ENCODE assay signal across 20 cellular contexts in the genomic region with DNA sequence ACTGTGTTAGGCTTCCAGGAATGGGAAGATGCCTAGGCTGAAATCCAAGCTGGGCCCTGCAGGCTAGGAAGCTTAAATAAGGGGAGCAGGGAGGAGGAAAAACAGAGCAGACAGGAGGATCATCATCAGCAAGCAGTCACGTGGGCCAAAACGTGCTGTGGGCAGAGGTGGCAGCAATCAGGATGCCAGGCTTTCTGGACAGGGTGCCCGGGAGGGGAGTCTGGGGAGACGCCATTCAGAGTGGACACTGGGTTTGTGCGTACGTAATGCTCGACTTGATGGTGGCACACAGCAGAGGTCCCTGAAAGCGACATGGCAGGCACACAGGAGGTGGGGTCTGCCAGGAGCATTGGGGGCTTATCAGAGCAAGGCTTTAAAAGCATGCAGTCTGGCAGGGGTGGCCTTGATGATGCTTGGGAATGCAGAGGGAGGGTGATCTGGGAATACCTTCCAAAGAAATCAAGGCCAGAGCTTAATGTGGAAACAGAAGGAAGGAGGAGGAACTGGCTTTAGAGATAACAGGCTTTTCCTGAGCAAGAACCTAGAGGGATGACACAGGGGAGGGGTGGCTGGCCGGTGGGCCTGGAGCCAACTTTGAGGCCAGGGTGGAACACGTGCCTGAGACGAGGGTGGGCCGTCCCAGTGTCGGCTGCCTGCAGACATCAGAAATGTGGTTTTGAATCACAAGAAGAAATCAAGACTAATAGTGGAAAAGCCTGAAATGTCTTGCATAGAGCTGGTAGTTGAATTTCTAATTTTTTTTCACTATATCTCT.
DNase-seq lines count a peak whose midpoint lies in the region; ATAC-seq and TF ChIP-seq lines count a peak whose summit lies in the region.
"Had no signal": no experiment of that assay in that cellular context is flagged by ENCODE, and none has a peak within 500 bp of the region (broad histone marks: within the 10 kb centered on the region; RNA-seq: fewer than 3 reads in every experiment).

No MANE protein-coding gene starts in this region.

- no peak for ATAC-seq in activated CD8-positive, alpha-beta memory T cell treated with anti-CD3 and anti-CD28 coated beads, Interleukin-2, amount 10 ng/mL, durations not matched to agents 7 days and 5 days
- ATAC-seq: activated naive CD4-positive, alpha-beta T cell treated with anti-CD3 and anti-CD28 coated beads, Interleukin-2, amount 50 U/mL, for 72 hours had no signal

- H3K36me3 Mint-ChIP-seq in activated CD8-positive, alpha-beta memory T cell treated with anti-CD3 and anti-CD28 coated beads, Interleukin-2, amount 10 ng/mL, durations not matched to agents 7 days and 5 days: no peaks in the 10 kb centered on the region
- no peaks in the 10 kb centered on the region for H3K36me3 Mint-ChIP-seq in dendritic cell treated with granulocyte-macrophage colony-stimulating factor and Interleukin-4, amounts not matched to agents 40 ng/mL and 50 ng/mL, for 4 days (ENCODE audit: low read depth)
- H3K36me3 Mint-ChIP-seq in mesothelial cell of epicardium: no peaks in the 10 kb centered on the region
- no peaks in the 10 kb centered on the region for H3K36me3 Mint-ChIP-seq in type B pancreatic cell
- H3K36me3 Mint-ChIP-seq in activated T-helper 1 cell treated with anti-CD3 and anti-CD28 coated beads, Interleukin-12 subunit alpha, Interleukin-12 subunit beta, Interleukin-2, Interleukin-4 antibody, amounts not matched to agents 30 ng/mL and 10 ng/mL and 1 ng/mL, durations not matched to agents 14 hours and 24 hours and 36 hours (ENCODE audit: low read depth): peaks cover 2% of the 10 kb centered on the region
- H3K36me3 Mint-ChIP-seq: activated naive CD4-positive, alpha-beta T cell treated with anti-CD3 and anti-CD28 coated beads, Interleukin-2, amount 50 U/mL, for 72 hours had no signal

- CTCF ChIA-PET in activated CD8-positive, alpha-beta memory T cell treated with anti-CD3 and anti-CD28 coated beads, Interleukin-2, amount 10 ng/mL, durations not matched to agents 7 days and 5 days (lab: Charles Lee): interaction anchor here (1.3 kb wide), 1 partner anchor 219 kb away, joined by 3 read pairs; no protein-coding TSS in a partner anchor

- peak; percentile 11 for DNase-seq in activated CD8-positive, alpha-beta memory T cell treated with anti-CD3 and anti-CD28 coated beads, Interleukin-2, amount 10 ng/mL, durations not matched to agents 7 days and 5 days
- no peak for DNase-seq in activated CD8-positive, alpha-beta memory T cell treated with anti-CD3 and anti-CD28 coated beads for 24 hours
- DNase-seq in mesothelial cell of epicardium (ENCODE audit: low spot score in 2 of 2, unreplicated experiment in 2 of 2) (peak in 1 of 2 experiments; percentile 70), type B pancreatic cell (ENCODE audit: extremely low spot score, unreplicated experiment) (peak; percentile 54), activated T-cell treated with anti-CD3 and anti-CD28 coated beads for 4 hours (no peak), cerebellum (ENCODE audit: low spot score) (no peak)
- DNase-seq in activated T-helper 1 cell treated with anti-CD3 and anti-CD28 coated beads, Interleukin-12 subunit alpha, Interleukin-12 subunit beta, Interleukin-2, Interleukin-4 antibody, amounts not matched to agents 30 ng/mL and 10 ng/mL and 1 ng/mL, durations not matched to agents 14 hours and 24 hours and 36 hours (ENCODE audit: low spot score): no peak
- DNase-seq: 8988T; AML-193; central memory CD4-positive, alpha-beta T cell; GOT3; Karpas-422; MV-4-11; NCI-H1694; NCI-H510A treated with DMSO at 0.1 percent for 48 hours; nephron progenitor cell; Peyer's patch; transverse colon had no signal

- no peak for TF ChIP-seq CTCF in mesothelial cell of epicardium (IDR thresholded peaks at IDR 0.05; ENCODE audit: unreplicated experiment)
- no peak for TF ChIP-seq CTCF in type B pancreatic cell (conservative IDR thresholded peaks at IDR 0.05)

- intact Hi-C loops in dendritic cell treated with granulocyte-macrophage colony-stimulating factor and Interleukin-4, amounts not matched to agents 40 ng/mL and 50 ng/mL, for 4 days (cut with micrococcal nuclease): loop anchor here (10.0 kb wide), 1 partner anchor 153 kb away; no protein-coding TSS in a partner anchor
- intact Hi-C loops in activated T-helper 1 cell treated with anti-CD3 and anti-CD28 coated beads, Interleukin-12 subunit alpha, Interleukin-12 subunit beta, Interleukin-2, Interleukin-4 antibody, amounts not matched to agents 30 ng/mL and 10 ng/mL and 1 ng/mL, durations not matched to agents 14 hours and 24 hours and 36 hours (cut with micrococcal nuclease): no loop called here

- H3K4me3 Mint-ChIP-seq in activated CD8-positive, alpha-beta memory T cell treated with anti-CD3 and anti-CD28 coated beads, Interleukin-2, amount 10 ng/mL, durations not matched to agents 7 days and 5 days: no peak overlapping the region
- no peak overlapping the region for H3K4me3 Mint-ChIP-seq in dendritic cell treated with granulocyte-macrophage colony-stimulating factor and Interleukin-4, amounts not matched to agents 40 ng/mL and 50 ng/mL, for 4 days
- no peak overlapping the region for H3K4me3 Mint-ChIP-seq in mesothelial cell of epicardium
- peak overlapping the region; percentile 10 for H3K4me3 Mint-ChIP-seq in type B pancreatic cell
- no peak overlapping the region for H3K4me3 Mint-ChIP-seq in activated T-helper 1 cell treated with anti-CD3 and anti-CD28 coated beads, Interleukin-12 subunit alpha, Interleukin-12 subunit beta, Interleukin-2, Interleukin-4 antibody, amounts not matched to agents 30 ng/mL and 10 ng/mL and 1 ng/mL, durations not matched to agents 14 hours and 24 hours and 36 hours
- H3K4me3 Mint-ChIP-seq: nephron progenitor cell had no signal

- peaks cover 19% of the 10 kb centered on the region for H3K4me1 Mint-ChIP-seq in activated CD8-positive, alpha-beta memory T cell treated with anti-CD3 and anti-CD28 coated beads, Interleukin-2, amount 10 ng/mL, durations not matched to agents 7 days and 5 days
- peaks cover 55% of the 10 kb centered on the region for H3K4me1 Mint-ChIP-seq in dendritic cell treated with granulocyte-macrophage colony-stimulating factor and Interleukin-4, amounts not matched to agents 40 ng/mL and 50 ng/mL, for 4 days (ENCODE audit: low read depth)
- H3K4me1 Mint-ChIP-seq in mesothelial cell of epicardium (peaks cover 52% of the 10 kb centered on the region), type B pancreatic cell (ENCODE audit: unreplicated experiment) (peaks cover 38% of the 10 kb centered on the region)
- peaks cover 47% of the 10 kb centered on the region for H3K4me1 Mint-ChIP-seq in activated T-helper 1 cell treated with anti-CD3 and anti-CD28 coated beads, Interleukin-12 subunit alpha, Interleukin-12 subunit beta, Interleukin-2, Interleukin-4 antibody, amounts not matched to agents 30 ng/mL and 10 ng/mL and 1 ng/mL, durations not matched to agents 14 hours and 24 hours and 36 hours (ENCODE audit: low read depth)

- H3K9me3 Mint-ChIP-seq in activated CD8-positive, alpha-beta memory T cell treated with anti-CD3 and anti-CD28 coated beads, Interleukin-2, amount 10 ng/mL, durations not matched to agents 7 days and 5 days (ENCODE audit: low read depth): no peaks in the 10 kb centered on the region
- no peaks in the 10 kb centered on the region for H3K9me3 Mint-ChIP-seq in dendritic cell treated with granulocyte-macrophage colony-stimulating factor and Interleukin-4, amounts not matched to agents 40 ng/mL and 50 ng/mL, for 4 days
- H3K9me3 Mint-ChIP-seq in mesothelial cell of epicardium (no peaks in the 10 kb centered on the region), type B pancreatic cell (peaks cover 4% of the 10 kb centered on the region)
- no peaks in the 10 kb centered on the region for H3K9me3 Mint-ChIP-seq in activated T-helper 1 cell treated with anti-CD3 and anti-CD28 coated beads, Interleukin-12 subunit alpha, Interleukin-12 subunit beta, Interleukin-2, Interleukin-4 antibody, amounts not matched to agents 30 ng/mL and 10 ng/mL and 1 ng/mL, durations not matched to agents 14 hours and 24 hours and 36 hours
- H3K9me3 Mint-ChIP-seq: activated naive CD4-positive, alpha-beta T cell treated with anti-CD3 and anti-CD28 coated beads, Interleukin-2, amount 50 U/mL, for 72 hours; nephron progenitor cell had no signal

- H3K27ac Mint-ChIP-seq in activated CD8-positive, alpha-beta memory T cell treated with anti-CD3 and anti-CD28 coated beads, Interleukin-2, amount 10 ng/mL, durations not matched to agents 7 days and 5 days: no peak overlapping the region
- peak overlapping the region; percentile 86 for H3K27ac Mint-ChIP-seq in dendritic cell treated with granulocyte-macrophage colony-stimulating factor and Interleukin-4, amounts not matched to agents 40 ng/mL and 50 ng/mL, for 4 days
- H3K27ac Mint-ChIP-seq in mesothelial cell of epicardium: peak overlapping the region; percentile 19
- no peak overlapping the region for H3K27ac Mint-ChIP-seq in type B pancreatic cell
- H3K27ac Mint-ChIP-seq in activated T-helper 1 cell treated with anti-CD3 and anti-CD28 coated beads, Interleukin-12 subunit alpha, Interleukin-12 subunit beta, Interleukin-2, Interleukin-4 antibody, amounts not matched to agents 30 ng/mL and 10 ng/mL and 1 ng/mL, durations not matched to agents 14 hours and 24 hours and 36 hours: no peak overlapping the region
- H3K27ac Mint-ChIP-seq: activated naive CD4-positive, alpha-beta T cell treated with anti-CD3 and anti-CD28 coated beads, Interleukin-2, amount 50 U/mL, for 72 hours; nephron progenitor cell had no signal

- H3K27me3 Mint-ChIP-seq in activated CD8-positive, alpha-beta memory T cell treated with anti-CD3 and anti-CD28 coated beads, Interleukin-2, amount 10 ng/mL, durations not matched to agents 7 days and 5 days: peaks cover 50% of the 10 kb centered on the region
- H3K27me3 Mint-ChIP-seq in dendritic cell treated with granulocyte-macrophage colony-stimulating factor and Interleukin-4, amounts not matched to agents 40 ng/mL and 50 ng/mL, for 4 days: peaks cover 44% of the 10 kb centered on the region
- H3K27me3 Mint-ChIP-seq in mesothelial cell of epicardium (ENCODE audit: low read depth): no peaks in the 10 kb centered on the region
- peaks cover 28% of the 10 kb centered on the region for H3K27me3 Mint-ChIP-seq in type B pancreatic cell
- H3K27me3 Mint-ChIP-seq in activated T-helper 1 cell treated with anti-CD3 and anti-CD28 coated beads, Interleukin-12 subunit alpha, Interleukin-12 subunit beta, Interleukin-2, Interleukin-4 antibody, amounts not matched to agents 30 ng/mL and 10 ng/mL and 1 ng/mL, durations not matched to agents 14 hours and 24 hours and 36 hours (ENCODE audit: insufficient read depth): peaks cover 3% of the 10 kb centered on the region

Comparison
In these comparisons a context has a peak if more than half of its experiments do, and no peak if none do; other contexts are left out.
1. DNase-seq: peak in activated CD8-positive, alpha-beta memory T cell treated with anti-CD3 and anti-CD28 coated beads, Interleukin-2, amount 10 ng/mL, durations not matched to agents 7 days and 5 days (single experiment) and type B pancreatic cell (single experiment); none in activated CD8-positive, alpha-beta memory T cell treated with anti-CD3 and anti-CD28 coated beads for 24 hours (single experiment), activated T-cell treated with anti-CD3 and anti-CD28 coated beads for 4 hours (single experiment), activated T-helper 1 cell treated with anti-CD3 and anti-CD28 coated beads, Interleukin-12 subunit alpha, Interleukin-12 subunit beta, Interleukin-2, Interleukin-4 antibody, amounts not matched to agents 30 ng/mL and 10 ng/mL and 1 ng/mL, durations not matched to agents 14 hours and 24 hours and 36 hours (single experiment) and cerebellum (single experiment).
2. H3K27ac Mint-ChIP-seq: peak in dendritic cell treated with granulocyte-macrophage colony-stimulating factor and Interleukin-4, amounts not matched to agents 40 ng/mL and 50 ng/mL, for 4 days (single experiment) and mesothelial cell of epicardium (single experiment); none in activated CD8-positive, alpha-beta memory T cell treated with anti-CD3 and anti-CD28 coated beads, Interleukin-2, amount 10 ng/mL, durations not matched to agents 7 days and 5 days (single experiment), type B pancreatic cell (single experiment) and activated T-helper 1 cell treated with anti-CD3 and anti-CD28 coated beads, Interleukin-12 subunit alpha, Interleukin-12 subunit beta, Interleukin-2, Interleukin-4 antibody, amounts not matched to agents 30 ng/mL and 10 ng/mL and 1 ng/mL, durations not matched to agents 14 hours and 24 hours and 36 hours (single experiment).